In the genomic region with DNA sequence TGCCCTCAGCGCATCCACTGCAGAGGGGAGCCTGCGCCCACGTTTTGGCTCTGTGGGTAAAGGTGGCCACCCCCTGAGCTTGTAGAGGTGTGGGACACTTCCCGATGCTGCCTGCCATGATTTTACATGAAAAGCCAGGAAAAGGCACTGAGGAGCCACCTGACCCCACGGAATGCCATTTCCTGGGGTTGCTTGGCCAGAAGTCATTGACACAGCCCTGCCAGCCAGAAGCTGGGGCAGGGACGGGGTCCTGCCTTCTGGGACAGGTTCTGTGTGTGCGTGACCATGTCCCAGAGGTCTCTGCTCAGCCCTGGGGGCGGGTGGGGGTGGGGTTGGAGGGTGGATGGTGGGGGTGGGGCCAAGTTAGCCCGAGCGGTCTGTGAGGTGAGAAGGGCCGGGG, we compare ENCODE assay signal across 3 cellular contexts. TPM values are rescaled to one million over a fixed set of nuclear protein-coding genes. Genes with fewer than 3 reads are reported as not detected.
"Had no signal": no experiment of that assay in that cellular context is flagged by ENCODE, and none has a peak within 500 bp of the region (broad histone marks: within the 10 kb centered on the region; RNA-seq: fewer than 3 reads in every experiment).

No MANE protein-coding gene starts in this region.

RNA-seq across cellular contexts. Expression of gene APOD, which starts 39.8 kb away (rescaled TPM):
- total RNA-seq: activated CD8-positive, alpha-beta T cell treated with anti-CD3 and anti-CD28 coated beads for 36 hours; activated T-cell treated with anti-CD3 and anti-CD28 coated beads, Interleukin-2, amount 50 U/mL, for 4 hours; T-helper 2 cell treated with Interferon-gamma antibody and Interleukin-4, amounts not matched to agents 100 ng/mL and 5 ng/mL, for 36 hours had no signal
